Comparison of ENCODE assay signal across 35 cellular contexts in genomic region chr3:55315396-55315795, GRCh38.
"Had no signal": no experiment of that assay in that cellular context is flagged by ENCODE, and none has a peak within 500 bp of the region (broad histone marks: within the 10 kb centered on the region; RNA-seq: fewer than 3 reads in every experiment).

No MANE protein-coding gene starts in this region.

- H3K4me3 Mint-ChIP-seq: activated CD4-positive, alpha-beta memory T cell treated with anti-CD3 and anti-CD28 coated beads, Interleukin-2, amount 10 ng/mL, durations not matched to agents 7 days and 5 days; activated CD4-positive, alpha-beta T cell treated with anti-CD3 and anti-CD28 coated beads for 36 hours; activated CD4-positive, alpha-beta T cell treated with anti-CD3 and anti-CD28 coated beads, Interleukin-2, amount 10 ng/mL, durations not matched to agents 7 days and 5 days; activated CD8-positive, alpha-beta memory T cell treated with anti-CD3 and anti-CD28 coated beads, Interleukin-2, amount 10 ng/mL, durations not matched to agents 7 days and 5 days; activated CD8-positive, alpha-beta T cell treated with anti-CD3 and anti-CD28 coated beads, Interleukin-2, amount 10 ng/mL, durations not matched to agents 7 days and 5 days; activated naive CD4-positive, alpha-beta T cell treated with anti-CD3 and anti-CD28 coated beads, Interleukin-2, amount 10 ng/mL, durations not matched to agents 7 days and 5 days; activated naive CD4-positive, alpha-beta T cell treated with anti-CD3 and anti-CD28 coated beads, Interleukin-2, amount 50 U/mL, for 24 hours; activated naive CD8-positive, alpha-beta T cell; activated naive CD8-positive, alpha-beta T cell treated with anti-CD3 and anti-CD28 coated beads, Interleukin-2, amount 10 ng/mL, durations not matched to agents 7 days and 5 days; activated T-cell treated with anti-CD3 and anti-CD28 coated beads, Interleukin-2, amount 50 U/mL, for 24 hours; brain; T-helper 1 cell treated with Interleukin-12 subunit alpha and Interleukin-12 subunit beta and Interleukin-4 antibody, amounts not matched to agents 30 μg/mL and 1 μg/mL, for 36 hours; T-helper 2 cell treated with Interferon-gamma antibody and Interleukin-4, amounts not matched to agents 5 μg/mL and 100 μg/mL, for 36 hours; WTC11 had no signal

- H3K4me1 Mint-ChIP-seq: activated CD4-positive, alpha-beta memory T cell treated with anti-CD3 and anti-CD28 coated beads, Interleukin-2, amount 10 ng/mL, durations not matched to agents 7 days and 5 days; activated CD4-positive, alpha-beta T cell treated with anti-CD3 and anti-CD28 coated beads for 36 hours; activated CD4-positive, alpha-beta T cell treated with anti-CD3 and anti-CD28 coated beads, Interleukin-2, amount 10 ng/mL, durations not matched to agents 7 days and 5 days; activated CD8-positive, alpha-beta memory T cell treated with anti-CD3 and anti-CD28 coated beads, Interleukin-2, amount 10 ng/mL, durations not matched to agents 7 days and 5 days; activated naive CD4-positive, alpha-beta T cell treated with anti-CD3 and anti-CD28 coated beads, Interleukin-2, amount 10 ng/mL, durations not matched to agents 7 days and 5 days; activated naive CD4-positive, alpha-beta T cell treated with anti-CD3 and anti-CD28 coated beads, Interleukin-2, amount 50 U/mL, for 24 hours; activated naive CD8-positive, alpha-beta T cell treated with anti-CD3 and anti-CD28 coated beads, Interleukin-2, amount 10 ng/mL, durations not matched to agents 7 days and 5 days had no signal

- H3K36me3 Mint-ChIP-seq: activated CD8-positive, alpha-beta memory T cell treated with anti-CD3 and anti-CD28 coated beads, Interleukin-2, amount 10 ng/mL, durations not matched to agents 7 days and 5 days; activated naive CD4-positive, alpha-beta T cell treated with anti-CD3 and anti-CD28 coated beads, Interleukin-2, amount 10 ng/mL, durations not matched to agents 7 days and 5 days; activated naive CD4-positive, alpha-beta T cell treated with anti-CD3 and anti-CD28 coated beads, Interleukin-2, amount 50 U/mL, for 24 hours; activated naive CD8-positive, alpha-beta T cell; activated naive CD8-positive, alpha-beta T cell treated with anti-CD3 and anti-CD28 coated beads, Interleukin-2, amount 10 ng/mL, durations not matched to agents 7 days and 5 days; brain; WTC11 had no signal

- H3K27me3 ChIP-seq: adrenal gland, ascending aorta had no signal

- H3K4me3 ChIP-seq: adrenal gland, ascending aorta had no signal

- DNase-seq: activated CD4-positive, alpha-beta memory T cell treated with anti-CD3 and anti-CD28 coated beads, Interleukin-2, amount 10 ng/mL, durations not matched to agents 7 days and 5 days; activated CD4-positive, alpha-beta T cell treated with anti-CD3 and anti-CD28 coated beads for 1 hour; activated CD4-positive, alpha-beta T cell treated with anti-CD3 and anti-CD28 coated beads for 36 hours; activated CD4-positive, alpha-beta T cell treated with anti-CD3 and anti-CD28 coated beads for 48 hours; activated CD4-positive, alpha-beta T cell treated with anti-CD3 and anti-CD28 coated beads, Interleukin-2, amount 10 ng/mL, durations not matched to agents 7 days and 5 days; activated CD4-positive, alpha-beta T cell treated with anti-CD3 and anti-CD28 coated beads, Interleukin-2, amount 50 U/mL, for 48 hours; activated CD4-positive, CD25-positive, alpha-beta regulatory T cell; activated CD8-positive, alpha-beta memory T cell treated with anti-CD3 and anti-CD28 coated beads for 24 hours; activated CD8-positive, alpha-beta memory T cell treated with anti-CD3 and anti-CD28 coated beads, Interleukin-2, amount 10 ng/mL, durations not matched to agents 7 days and 5 days; activated CD8-positive, alpha-beta memory T cell treated with anti-CD3 and anti-CD28 coated beads, Interleukin-2, amount 50 U/mL, for 48 hours; activated CD8-positive, alpha-beta T cell treated with anti-CD3 and anti-CD28 coated beads, Interleukin-2, amount 10 ng/mL, durations not matched to agents 7 days and 5 days; activated effector memory CD4-positive, alpha-beta T cell treated with Interleukin-2 at 50 U/mL for 16 hours; activated gamma-delta T cell; activated naive CD4-positive, alpha-beta T cell treated with anti-CD3 and anti-CD28 coated beads, Interleukin-2, amount 10 ng/mL, durations not matched to agents 7 days and 5 days; activated naive CD4-positive, alpha-beta T cell treated with Interleukin-2 at 50 U/mL for 16 hours; activated naive CD8-positive, alpha-beta T cell treated with anti-CD3 and anti-CD28 coated beads, Interleukin-2, amount 10 ng/mL, durations not matched to agents 7 days and 5 days; activated T-cell treated with anti-CD3 and anti-CD28 coated beads, Interleukin-2, amount 50 U/mL, for 24 hours; activated T-cell treated with anti-CD3 and anti-CD28 coated beads, Interleukin-2, amount 50 U/mL, for 48 hours; adrenal gland; amygdala; anterior cingulate cortex; central memory CD4-positive, alpha-beta T cell; T-helper 1 cell; T-helper 2 cell; T-helper 9 cell had no signal

- H3K36me3 ChIP-seq: adrenal gland, ascending aorta had no signal

- H3K27ac ChIP-seq: adrenal gland, ascending aorta, VCaP had no signal

- H3K27ac Mint-ChIP-seq: activated CD4-positive, alpha-beta memory T cell treated with anti-CD3 and anti-CD28 coated beads, Interleukin-2, amount 10 ng/mL, durations not matched to agents 7 days and 5 days; activated CD4-positive, alpha-beta T cell treated with anti-CD3 and anti-CD28 coated beads for 36 hours; activated CD4-positive, alpha-beta T cell treated with anti-CD3 and anti-CD28 coated beads, Interleukin-2, amount 10 ng/mL, durations not matched to agents 7 days and 5 days; activated CD8-positive, alpha-beta memory T cell treated with anti-CD3 and anti-CD28 coated beads, Interleukin-2, amount 10 ng/mL, durations not matched to agents 7 days and 5 days; activated CD8-positive, alpha-beta T cell treated with anti-CD3 and anti-CD28 coated beads, Interleukin-2, amount 10 ng/mL, durations not matched to agents 7 days and 5 days; activated naive CD4-positive, alpha-beta T cell treated with anti-CD3 and anti-CD28 coated beads, Interleukin-2, amount 10 ng/mL, durations not matched to agents 7 days and 5 days; activated naive CD4-positive, alpha-beta T cell treated with anti-CD3 and anti-CD28 coated beads, Interleukin-2, amount 50 U/mL, for 24 hours; activated naive CD8-positive, alpha-beta T cell; activated naive CD8-positive, alpha-beta T cell treated with anti-CD3 and anti-CD28 coated beads, Interleukin-2, amount 10 ng/mL, durations not matched to agents 7 days and 5 days; activated T-cell treated with anti-CD3 and anti-CD28 coated beads, Interleukin-2, amount 50 U/mL, for 24 hours; activated T-helper 2 cell treated with anti-CD3 and anti-CD28 coated beads, Interferon-gamma antibody, Interleukin-2, Interleukin-4, amounts not matched to agents 10 μg/mL and 5 μg/mL and 100 μg/mL, durations not matched to agents 14 hours and 24 hours and 36 hours; brain; T-helper 1 cell treated with Interleukin-12 subunit alpha and Interleukin-12 subunit beta and Interleukin-4 antibody, amounts not matched to agents 30 μg/mL and 1 μg/mL, for 36 hours; T-helper 2 cell treated with Interferon-gamma antibody and Interleukin-4, amounts not matched to agents 5 μg/mL and 100 μg/mL, for 36 hours; WTC11 had no signal

- ATAC-seq: activated CD4-positive, alpha-beta T cell treated with anti-CD3 and anti-CD28 coated beads for 36 hours; activated CD4-positive, CD25-positive, alpha-beta regulatory T cell treated with anti-CD3 and anti-CD28 coated beads, Interleukin-2, amount 50 U/mL, for 24 hours; activated CD8-positive, alpha-beta memory T cell treated with anti-CD3 and anti-CD28 coated beads, Interleukin-2, amount 10 ng/mL, durations not matched to agents 7 days and 5 days; activated CD8-positive, alpha-beta T cell treated with anti-CD3 and anti-CD28 coated beads, Interleukin-2, amount 10 ng/mL, durations not matched to agents 7 days and 5 days; WTC11 had no signal

- H3K9me3 Mint-ChIP-seq: activated CD4-positive, alpha-beta memory T cell treated with anti-CD3 and anti-CD28 coated beads, Interleukin-2, amount 10 ng/mL, durations not matched to agents 7 days and 5 days; activated naive CD4-positive, alpha-beta T cell treated with anti-CD3 and anti-CD28 coated beads, Interleukin-2, amount 10 ng/mL, durations not matched to agents 7 days and 5 days; activated naive CD4-positive, alpha-beta T cell treated with anti-CD3 and anti-CD28 coated beads, Interleukin-2, amount 50 U/mL, for 24 hours; activated T-helper 2 cell treated with anti-CD3 and anti-CD28 coated beads, Interferon-gamma antibody, Interleukin-2, Interleukin-4, amounts not matched to agents 10 μg/mL and 5 μg/mL and 100 μg/mL, durations not matched to agents 14 hours and 24 hours and 36 hours; T-helper 1 cell treated with Interleukin-12 subunit alpha and Interleukin-12 subunit beta and Interleukin-4 antibody, amounts not matched to agents 30 μg/mL and 1 μg/mL, for 36 hours; T-helper 2 cell treated with Interferon-gamma antibody and Interleukin-4, amounts not matched to agents 5 μg/mL and 100 μg/mL, for 36 hours; WTC11 had no signal

- H3K4me1 ChIP-seq: adrenal gland, ascending aorta had no signal

- H3K9me3 ChIP-seq: adrenal gland, ascending aorta had no signal

- H3K27me3 Mint-ChIP-seq: activated CD4-positive, alpha-beta memory T cell treated with anti-CD3 and anti-CD28 coated beads, Interleukin-2, amount 10 ng/mL, durations not matched to agents 7 days and 5 days; activated CD4-positive, alpha-beta T cell treated with anti-CD3 and anti-CD28 coated beads, Interleukin-2, amount 10 ng/mL, durations not matched to agents 7 days and 5 days; activated CD8-positive, alpha-beta memory T cell treated with anti-CD3 and anti-CD28 coated beads, Interleukin-2, amount 10 ng/mL, durations not matched to agents 7 days and 5 days; activated naive CD4-positive, alpha-beta T cell treated with anti-CD3 and anti-CD28 coated beads, Interleukin-2, amount 10 ng/mL, durations not matched to agents 7 days and 5 days; activated naive CD4-positive, alpha-beta T cell treated with anti-CD3 and anti-CD28 coated beads, Interleukin-2, amount 50 U/mL, for 24 hours; activated naive CD8-positive, alpha-beta T cell treated with anti-CD3 and anti-CD28 coated beads, Interleukin-2, amount 10 ng/mL, durations not matched to agents 7 days and 5 days; activated T-cell treated with anti-CD3 and anti-CD28 coated beads, Interleukin-2, amount 50 U/mL, for 24 hours; brain had no signal
